Comparison of ENCODE assay signal across 2 cellular contexts in genomic region chr22:44729391-44730012, GRCh38.
TF ChIP-seq lines count a peak whose summit lies in the region.

No MANE protein-coding gene starts in this region.

TF ChIP-seq in liver, 16 proteins besides CTCF, POLR2A, EP300 and RAD21:
- TF ChIP-seq, protein P1, sequence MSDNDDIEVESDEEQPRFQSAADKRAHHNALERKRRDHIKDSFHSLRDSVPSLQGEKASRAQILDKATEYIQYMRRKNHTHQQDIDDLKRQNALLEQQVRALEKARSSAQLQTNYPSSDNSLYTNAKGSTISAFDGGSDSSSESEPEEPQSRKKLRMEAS (IDR thresholded peaks at IDR 0.05): no peak
- TF ChIP-seq YY1 (IDR thresholded peaks at IDR 0.05) (no peak), GABPA (IDR thresholded peaks at IDR 0.05 in 1 of 2, conservative IDR thresholded peaks at IDR 0.05 in 1 of 2) (no peak), NR2F2 (IDR thresholded peaks at IDR 0.05) (peak; percentile 52), SP1 (IDR thresholded peaks at IDR 0.05) (no peak), EGR1 (IDR thresholded peaks at IDR 0.05; ENCODE audit: low read depth in 2 of 2) (no peak)

TF ChIP-seq in HepG2, 621 proteins besides CTCF, POLR2A, EP300 and RAD21:
- TF ChIP-seq BATF2 (CRISPR knock-in tag; IDR thresholded peaks at IDR 0.05): no peak
- TF ChIP-seq ZMYM4 (CRISPR knock-in tag; IDR thresholded peaks at IDR 0.05): no peak
- no peak for TF ChIP-seq ZEB1 (IDR thresholded peaks at IDR 0.05; ENCODE audit: insufficient replicate concordance, low read depth)
- TF ChIP-seq MAFK (conservative IDR thresholded peaks at IDR 0.05 in 1 of 2, IDR thresholded peaks at IDR 0.05 in 1 of 2; ENCODE audit: low read length in 2 of 2): no peak
- TF ChIP-seq ZNF574 (CRISPR knock-in tag; IDR thresholded peaks at IDR 0.05): no peak
- TF ChIP-seq ZNF800 (CRISPR knock-in tag; IDR thresholded peaks at IDR 0.05): no peak
- TF ChIP-seq TSC22D2 (CRISPR knock-in tag; IDR thresholded peaks at IDR 0.05; ENCODE audit: borderline replicate concordance): no peak
- TF ChIP-seq, protein P2, sequence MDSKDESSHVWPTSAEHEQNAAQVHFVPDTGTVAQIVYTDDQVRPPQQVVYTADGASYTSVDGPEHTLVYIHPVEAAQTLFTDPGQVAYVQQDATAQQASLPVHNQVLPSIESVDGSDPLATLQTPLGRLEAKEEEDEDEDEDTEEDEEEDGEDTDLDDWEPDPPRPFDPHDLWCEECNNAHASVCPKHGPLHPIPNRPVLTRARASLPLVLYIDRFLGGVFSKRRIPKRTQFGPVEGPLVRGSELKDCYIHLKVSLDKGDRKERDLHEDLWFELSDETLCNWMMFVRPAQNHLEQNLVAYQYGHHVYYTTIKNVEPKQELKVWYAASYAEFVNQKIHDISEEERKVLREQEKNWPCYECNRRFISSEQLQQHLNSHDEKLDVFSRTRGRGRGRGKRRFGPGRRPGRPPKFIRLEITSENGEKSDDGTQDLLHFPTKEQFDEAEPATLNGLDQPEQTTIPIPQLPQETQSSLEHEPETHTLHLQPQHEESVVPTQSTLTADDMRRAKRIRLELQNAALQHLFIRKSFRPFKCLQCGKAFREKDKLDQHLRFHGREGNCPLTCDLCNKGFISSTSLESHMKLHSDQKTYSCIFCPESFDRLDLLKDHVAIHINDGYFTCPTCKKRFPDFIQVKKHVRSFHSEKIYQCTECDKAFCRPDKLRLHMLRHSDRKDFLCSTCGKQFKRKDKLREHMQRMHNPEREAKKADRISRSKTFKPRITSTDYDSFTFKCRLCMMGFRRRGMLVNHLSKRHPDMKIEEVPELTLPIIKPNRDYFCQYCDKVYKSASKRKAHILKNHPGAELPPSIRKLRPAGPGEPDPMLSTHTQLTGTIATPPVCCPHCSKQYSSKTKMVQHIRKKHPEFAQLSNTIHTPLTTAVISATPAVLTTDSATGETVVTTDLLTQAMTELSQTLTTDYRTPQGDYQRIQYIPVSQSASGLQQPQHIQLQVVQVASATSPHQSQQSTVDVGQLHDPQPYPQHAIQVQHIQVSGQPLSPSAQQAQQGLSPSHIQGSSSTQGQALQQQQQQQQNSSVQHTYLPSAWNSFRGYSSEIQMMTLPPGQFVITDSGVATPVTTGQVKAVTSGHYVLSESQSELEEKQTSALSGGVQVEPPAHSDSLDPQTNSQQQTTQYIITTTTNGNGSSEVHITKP (CRISPR knock-in tag; IDR thresholded peaks at IDR 0.05; ENCODE audit: low read depth): no peak
- no peak for TF ChIP-seq ZNF570 (CRISPR knock-in tag; IDR thresholded peaks at IDR 0.05; ENCODE audit: borderline replicate concordance)
- no peak for TF ChIP-seq HCFC1 (IDR thresholded peaks at IDR 0.05; ENCODE audit: low read depth, low read length)
- TF ChIP-seq ZKSCAN8 (CRISPR knock-in tag; IDR thresholded peaks at IDR 0.05; ENCODE audit: borderline replicate concordance): no peak
- no peak for TF ChIP-seq ZNF883 (CRISPR knock-in tag; IDR thresholded peaks at IDR 0.05; ENCODE audit: not compliant biosample characterization)
- TF ChIP-seq REXO4 (CRISPR knock-in tag; IDR thresholded peaks at IDR 0.05; ENCODE audit: borderline replicate concordance): no peak
